In the genomic region with DNA sequence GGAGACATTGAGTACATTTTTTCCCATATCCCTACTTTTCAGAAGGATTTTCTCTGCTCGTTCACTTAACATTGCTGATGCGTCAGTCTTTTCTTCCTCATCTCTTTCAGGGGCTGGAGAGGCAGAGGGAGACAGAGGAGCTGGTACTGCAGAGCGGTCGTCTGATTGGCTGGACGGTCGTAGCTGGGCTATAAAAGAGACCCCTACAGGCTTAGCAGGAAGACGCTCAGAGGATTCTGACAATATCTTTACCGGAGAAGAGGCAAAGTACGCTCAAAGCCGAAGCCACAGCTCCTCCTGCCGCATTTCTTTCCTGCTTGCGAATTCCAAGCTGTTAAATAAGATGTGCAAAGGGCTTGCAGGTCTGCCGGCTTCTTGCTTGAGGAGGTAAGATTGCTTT, we compare ENCODE assay signal across 8 cellular contexts. TPM values are rescaled to one million over a fixed set of nuclear protein-coding genes. Genes with fewer than 3 reads are reported as not detected.
DNase-seq lines count a peak whose midpoint lies in the region; TF ChIP-seq lines count a peak whose summit lies in the region.

A gene (plus strand): TSS at position 220 of the 400 bp plus-strand sequence. CDS start 124 bp downstream, at position 344.

- 16% methylated on average over 13 of the region's 13 CpGs for WGBS in mammary epithelial cell (ENCODE audit: low coverage, missing lambda C conversion rate)
- under 1% methylated on average over 13 of the region's 13 CpGs for WGBS in smooth muscle cell (ENCODE audit: low lambda C conversion rate)

- no peak within 1 kb of the TSS for H3K4me3 ChIP-seq in mammary epithelial cell (replicated peaks in 1 of 3; ENCODE audit: insufficient read depth in 1 of 3, low read depth in 2 of 3, low read length in 3 of 3)
- peak within 1 kb of the TSS; percentile 37 for H3K4me3 ChIP-seq in smooth muscle cell

- H2AFZ ChIP-seq in mammary epithelial cell (ENCODE audit: low read depth, low read length) (peak within 1 kb of the TSS; percentile 35), smooth muscle cell (ENCODE audit: low read depth) (peak within 1 kb of the TSS; percentile 26)

- H3K4me1 ChIP-seq in mammary epithelial cell (ENCODE audit: insufficient read depth, low read length) (peaks cover 17% of the 10 kb centered on the region), smooth muscle cell (ENCODE audit: low read depth) (peaks cover 8% of the 10 kb centered on the region)

- CTCF ChIA-PET in mammary epithelial cell (lab: Charles Lee; ENCODE audit: low non-redundant PET): interaction anchor here (0.7 to 0.8 kb wide), 2 partner anchors 155 to 191 kb away, joined by 4 read pairs; no protein-coding TSS in a partner anchor

- H3K9ac ChIP-seq in mammary epithelial cell (ENCODE audit: insufficient read depth, low read length): no peak within 1 kb of the TSS
- H3K9ac ChIP-seq in smooth muscle cell (ENCODE audit: low read depth): no peak within 1 kb of the TSS

- no peak within 1 kb of the TSS for H3K4me2 ChIP-seq in mammary epithelial cell (ENCODE audit: insufficient read depth, low read depth, low read length)
- H3K4me2 ChIP-seq in smooth muscle cell: peak within 1 kb of the TSS; percentile 71

- DNase-seq in AG08396 (ENCODE audit: low spot score): peak; percentile 84
- peak; percentile 86 for DNase-seq in NCI-H1092 (lab: John Stamatoyannopoulos, UW)
- DNase-seq in mammary epithelial cell: peak; percentile 62
- DNase-seq in iPS-NIHi7 (ENCODE audit: extremely low spot score): peak; percentile 91
- DNase-seq in smooth muscle cell (lab: John Stamatoyannopoulos, UW; ENCODE audit: unreplicated experiment): peak; percentile 8
- DNase-seq in activated CD4-positive, alpha-beta T cell treated with anti-CD3 and anti-CD28 coated beads for 4 hours: no peak
- no peak for DNase-seq in NCI-H345 (lab: John Stamatoyannopoulos, UW)
- no peak for DNase-seq in stimulated activated CD4-positive, alpha-beta T cell treated with anti-CD3 and anti-CD28 coated beads, Interleukin-15, amount 100 ng/mL, for 24 hours

- H3K36me3 ChIP-seq in mammary epithelial cell (ENCODE audit: insufficient read depth, low read length) (no peaks in the 10 kb centered on the region), smooth muscle cell (ENCODE audit: low read depth) (no peaks in the 10 kb centered on the region)

- in situ Hi-C loops in mammary epithelial cell (cut with MboI; ENCODE audit: low sequenced_read_pairs in 2 of 2): loop anchor here (10.0 to 25.0 kb wide), 3 partner anchors 184 to 246 kb away; a partner anchor contains a TSS

- no peaks in the 10 kb centered on the region for H3K79me2 ChIP-seq in mammary epithelial cell (ENCODE audit: insufficient read depth, low read length)
- peaks cover 7% of the 10 kb centered on the region for H3K79me2 ChIP-seq in smooth muscle cell (ENCODE audit: low read depth)

- intact Hi-C loops in mammary epithelial cell (cut with micrococcal nuclease): loop anchor here (1.0 kb wide), 1 partner anchor 191 kb away; no protein-coding TSS in a partner anchor

- no peaks in the 10 kb centered on the region for H3F3A ChIP-seq in smooth muscle cell (ENCODE audit: low read depth)

- no TSS peak for BruUV-seq in mammary epithelial cell (replicated peaks; lab: Mats Ljungman, UMichigan)

- H4K20me1 ChIP-seq in mammary epithelial cell (ENCODE audit: insufficient read depth, low read length) (no peaks in the 10 kb centered on the region), smooth muscle cell (ENCODE audit: low read depth) (no peaks in the 10 kb centered on the region)

- H3K27ac ChIP-seq in mammary epithelial cell (ENCODE audit: insufficient read depth, low read depth, low read length) (no peak within 1 kb of the TSS), smooth muscle cell (ENCODE audit: low read depth) (no peak within 1 kb of the TSS)

- dilution Hi-C loops in mammary epithelial cell (cut with HindIII; ENCODE audit: low sequenced_read_pairs): no loop called here

- TF ChIP-seq CTCF in mammary epithelial cell (conservative IDR thresholded peaks at IDR 0.05 in 1 of 2, IDR thresholded peaks at IDR 0.05 in 1 of 2; ENCODE audit: extremely low read depth in 1 of 2, insufficient read depth in 1 of 2, low read depth in 1 of 2, low read length in 2 of 2) (peak; percentile 11 to 48), smooth muscle cell (IDR thresholded peaks at IDR 0.05; ENCODE audit: borderline replicate concordance, insufficient read depth, poor library complexity, severe bottlenecking) (peak; percentile 39)

- H3K9me3 ChIP-seq in mammary epithelial cell (replicated peaks; ENCODE audit: insufficient read depth, low read length) (no peaks in the 10 kb centered on the region), smooth muscle cell (replicated peaks; ENCODE audit: low read depth) (no peaks in the 10 kb centered on the region)

- no peaks in the 10 kb centered on the region for H3K27me3 ChIP-seq in mammary epithelial cell (ENCODE audit: insufficient read depth, low read length)
- no peaks in the 10 kb centered on the region for H3K27me3 ChIP-seq in smooth muscle cell (ENCODE audit: low read depth)

RNA-seq across cellular contexts. Expression of the gene that starts here (rescaled TPM):
- under 1 TPM in 1 of 2 donors, not detected in 1; 0.33 TPM for total RNA-seq in mammary epithelial cell
- polyA plus RNA-seq in mammary epithelial cell: 0.08 TPM
- polyA minus RNA-seq in mammary epithelial cell: not detected
- total RNA-seq in smooth muscle cell: 35.8 and 50.6 TPM in 2 replicates
- polyA plus RNA-seq in smooth muscle cell: 6.2 and 16.0 TPM in 2 replicates

Comparison
In these comparisons a context has a peak if more than half of its experiments do, and no peak if none do; other contexts are left out.
1. RNA of the gene that starts here (total RNA-seq): 35.8 to 50.6 TPM in smooth muscle cell; 0.33 TPM in mammary epithelial cell; every median in the first group is over 10 times any median in the second.
2. Peak in DNase-seq in mammary epithelial cell; RNA of the gene not detected or under 1 TPM.
3. DNase-seq: peak in AG08396 (single experiment), NCI-H1092 (single experiment), iPS-NIHi7 (single experiment) and smooth muscle cell (single experiment); none in activated CD4-positive, alpha-beta T cell treated with anti-CD3 and anti-CD28 coated beads for 4 hours (0 of 2), NCI-H345 (single experiment) and stimulated activated CD4-positive, alpha-beta T cell treated with anti-CD3 and anti-CD28 coated beads, Interleukin-15, amount 100 ng/mL, for 24 hours (single experiment).